In genomic region chr6:48744948-48745347, GRCh38 we compare ENCODE assay signal across 25 cellular contexts.
DNase-seq lines count a peak whose midpoint lies in the region; ATAC-seq and TF ChIP-seq lines count a peak whose summit lies in the region.
"Had no signal": no experiment of that assay in that cellular context is flagged by ENCODE, and none has a peak within 500 bp of the region (broad histone marks: within the 10 kb centered on the region; RNA-seq: fewer than 3 reads in every experiment).

No MANE protein-coding gene starts in this region.

- no peaks in the 10 kb centered on the region for H3K27me3 Mint-ChIP-seq in mesothelial cell of epicardium (ENCODE audit: low read depth)
- H3K27me3 Mint-ChIP-seq: activated B cell treated with CpG ODN at 0.5 μM for 24 hours; activated CD8-positive, alpha-beta T cell treated with anti-CD3 and anti-CD28 coated beads for 36 hours; CD4-positive, alpha-beta T cell had no signal

- H3K36me3 Mint-ChIP-seq in mesothelial cell of epicardium: no peaks in the 10 kb centered on the region

- H3K79me2 ChIP-seq in OCI-LY3 (ENCODE audit: low read length) (no peaks in the 10 kb centered on the region), OCI-LY7 (ENCODE audit: insufficient read depth, low read depth, low read length) (no peaks in the 10 kb centered on the region)

- intact Hi-C loops in OCI-LY7 (cut with micrococcal nuclease; ENCODE audit: unreplicated experiment): no loop called here

- BruUV-seq in OCI-LY7 (replicated peaks; lab: Mats Ljungman, UMichigan): no TSS peak

- H2AFZ ChIP-seq in OCI-LY3 (ENCODE audit: low read depth, low read length): no peak overlapping the region
- no peak overlapping the region for H2AFZ ChIP-seq in OCI-LY7 (ENCODE audit: low read length)

- no peak overlapping the region for H3K4me3 Mint-ChIP-seq in mesothelial cell of epicardium
- H3K4me3 Mint-ChIP-seq: activated B cell treated with CpG ODN at 0.5 μM for 24 hours; activated CD8-positive, alpha-beta T cell treated with anti-CD3 and anti-CD28 coated beads for 36 hours; CD4-positive, alpha-beta T cell had no signal

- H4K20me1 ChIP-seq in OCI-LY3 (ENCODE audit: insufficient read depth, low read length): no peaks in the 10 kb centered on the region
- no peaks in the 10 kb centered on the region for H4K20me1 ChIP-seq in OCI-LY7 (ENCODE audit: insufficient read depth, low read length)

- H3K4me2 ChIP-seq in OCI-LY3 (ENCODE audit: low read length) (no peak overlapping the region), OCI-LY7 (ENCODE audit: low read length) (no peak overlapping the region)

- DNase-seq in EL (peak; percentile 32), epithelial cell of esophagus (ENCODE audit: low read depth) (peak; percentile 84), mesothelial cell of epicardium (ENCODE audit: low spot score in 2 of 2, unreplicated experiment in 2 of 2) (no peak), cerebellar cortex (ENCODE audit: low spot score) (no peak), OCI-LY7 (ENCODE audit: low spot score) (no peak), DMS53 (lab: John Stamatoyannopoulos, UW) (no peak)
- DNase-seq: ACHN; activated B cell treated with CpG ODN at 0.5 μM for 24 hours; activated CD8-positive, alpha-beta T cell treated with anti-CD3 and anti-CD28 coated beads for 36 hours; activated naive CD4-positive, alpha-beta T cell; activated T-cell treated with anti-CD3 and anti-CD28 coated beads, Interleukin-2, amount 50 U/mL, for 1 hour; anterior cingulate cortex; CD4-positive, alpha-beta T cell; DMS79 treated with DMSO at 0.1 percent for 48 hours; left ventricle myocardium superior; NCI-H1417 treated with DMSO at 0.1 percent for 48 hours; NCI-H526; T-helper 2 cell had no signal

- H3K9ac ChIP-seq in OCI-LY3 (ENCODE audit: low read length): no peak overlapping the region

- ATAC-seq in GM18858 (IDR thresholded peaks at IDR 0.05; ENCODE audit: unreplicated experiment): no peak
- ATAC-seq: activated CD8-positive, alpha-beta T cell treated with anti-CD3 and anti-CD28 coated beads for 36 hours; gastroesophageal sphincter; left ventricle myocardium superior had no signal

- H3K4me3 ChIP-seq in OCI-LY3 (ENCODE audit: low read length): no peak overlapping the region
- H3K4me3 ChIP-seq in epithelial cell of esophagus (ENCODE audit: low read length): no peak overlapping the region
- H3K4me3 ChIP-seq in OCI-LY7 (ENCODE audit: low read depth, low read length, poor library complexity, severe bottlenecking): no peak overlapping the region
- H3K4me3 ChIP-seq: gastroesophageal sphincter, right atrium auricular region, SJSA1, thoracic aorta had no signal

- TF ChIP-seq CTCF in OCI-LY3 (IDR thresholded peaks at IDR 0.05; ENCODE audit: low read depth, low read length): no peak
- TF ChIP-seq CTCF in epithelial cell of esophagus (IDR thresholded peaks at IDR 0.05; ENCODE audit: insufficient read depth, low read depth, low read length, missing control alignments): no peak
- no peak for TF ChIP-seq CTCF in mesothelial cell of epicardium (IDR thresholded peaks at IDR 0.05; ENCODE audit: unreplicated experiment)
- TF ChIP-seq CTCF in OCI-LY7 (conservative IDR thresholded peaks at IDR 0.05; ENCODE audit: low read length): no peak

- H3K9me3 ChIP-seq in OCI-LY3 (ENCODE audit: insufficient read depth, low read length) (peaks cover 23% of the 10 kb centered on the region), OCI-LY7 (ENCODE audit: low read length) (no peaks in the 10 kb centered on the region)
- H3K9me3 ChIP-seq: gastroesophageal sphincter, neutrophil, right atrium auricular region, SJSA1, thoracic aorta had no signal

- H3K9me3 Mint-ChIP-seq in mesothelial cell of epicardium: peaks cover 6% of the 10 kb centered on the region
- H3K9me3 Mint-ChIP-seq: CD4-positive, alpha-beta T cell had no signal

- no peaks in the 10 kb centered on the region for H3K9me2 ChIP-seq in OCI-LY7 (ENCODE audit: insufficient read depth, low read length)

- CTCF ChIA-PET in OCI-LY7 (lab: Charles Lee; ENCODE audit: unreplicated experiment): no interaction called here

- peaks cover 29% of the 10 kb centered on the region for H3K36me3 ChIP-seq in OCI-LY3 (replicated peaks; ENCODE audit: low read depth, low read length)
- no peaks in the 10 kb centered on the region for H3K36me3 ChIP-seq in OCI-LY7 (ENCODE audit: insufficient read depth, low read length)
- H3K36me3 ChIP-seq: gastroesophageal sphincter, neutrophil, right atrium auricular region, SJSA1, thoracic aorta had no signal

- H3K4me1 ChIP-seq in OCI-LY3 (ENCODE audit: low read length) (peaks cover 37% of the 10 kb centered on the region), OCI-LY7 (ENCODE audit: insufficient read depth, low read length, poor library complexity, severe bottlenecking) (no peaks in the 10 kb centered on the region)
- H3K4me1 ChIP-seq: gastroesophageal sphincter, right atrium auricular region, SJSA1 had no signal

- H3K27ac ChIP-seq in OCI-LY3 (ENCODE audit: low read length) (0 out of 2 replicates have a peak overlapping the region, but pooled peaks have one; percentile 4), OCI-LY7 (ENCODE audit: low read depth, low read length, poor library complexity, severe bottlenecking) (no peak overlapping the region)
- H3K27ac ChIP-seq: gastroesophageal sphincter, neutrophil, right atrium auricular region, SJSA1, thoracic aorta had no signal

- no peaks in the 10 kb centered on the region for H3K27me3 ChIP-seq in OCI-LY3 (ENCODE audit: low read depth, low read length)
- H3K27me3 ChIP-seq: gastroesophageal sphincter, neutrophil, right atrium auricular region, SJSA1 had no signal

- POLR2A ChIA-PET in OCI-LY7 (lab: Charles Lee): no interaction called here

- peaks cover 32% of the 10 kb centered on the region for H3K4me1 Mint-ChIP-seq in mesothelial cell of epicardium
- H3K4me1 Mint-ChIP-seq: activated B cell treated with CpG ODN at 0.5 μM for 24 hours had no signal

- peak overlapping the region; percentile 93 for H3K27ac Mint-ChIP-seq in mesothelial cell of epicardium
- H3K27ac Mint-ChIP-seq: activated B cell treated with CpG ODN at 0.5 μM for 24 hours; activated CD8-positive, alpha-beta T cell treated with anti-CD3 and anti-CD28 coated beads for 36 hours; CD4-positive, alpha-beta T cell had no signal

Comparison
In these comparisons a context has a peak if more than half of its experiments do, and no peak if none do; other contexts are left out.
1. DNase-seq: peak in EL (single experiment) and epithelial cell of esophagus (single experiment); none in mesothelial cell of epicardium (0 of 2), cerebellar cortex (single experiment), OCI-LY7 (single experiment) and DMS53 (single experiment).